10 cellular contexts compared by ENCODE assay signal in genomic region chr16:89257757-89258465, GRCh38. TPM values are rescaled to one million over a fixed set of nuclear protein-coding genes. Genes with fewer than 3 reads are reported as not detected.
A peak's percentile ranks its signal among the peaks of the same experiment; 100 is the strongest.
DNase-seq lines count a peak whose midpoint lies in the region; ATAC-seq and TF ChIP-seq lines count a peak whose summit lies in the region.
"Had no signal": no experiment of that assay in that cellular context is flagged by ENCODE, and none has a peak within 500 bp of the region (broad histone marks: within the 10 kb centered on the region; RNA-seq: fewer than 3 reads in every experiment).

No MANE protein-coding gene starts in this region.

- H3K27ac ChIP-seq in BLaER1 (no peak overlapping the region; the same call in 1 of the 2 replicates), HCT116 (ENCODE audit: low read depth, low read length) (no peak overlapping the region)

- TF ChIP-seq RAD21 in HCT116 (IDR thresholded peaks at IDR 0.05; ENCODE audit: low read depth), result no peak

- H3K4me3 Mint-ChIP-seq in natural killer cell, result peak overlapping the region; percentile 65

- H3K4me1 ChIP-seq in BLaER1, result peaks cover 65% of the 10 kb centered on the region
- H3K4me1 ChIP-seq in HCT116 (ENCODE audit: control insufficient read depth in 1 of 2, insufficient read depth in 2 of 2, low read length in 2 of 2), result peaks cover 10 to 19% of the 10 kb centered on the region in 2 experiments

- ATAC-seq in HCT116 (no peak), natural killer cell (no peak), GM21515 (IDR thresholded peaks at IDR 0.05; ENCODE audit: unreplicated experiment) (no peak), GM18519 (IDR thresholded peaks at IDR 0.05; ENCODE audit: low FRiP score, unreplicated experiment) (no peak), HG02938 (IDR thresholded peaks at IDR 0.05; ENCODE audit: unreplicated experiment) (no peak)

- TF ChIP-seq CTCF in HCT116 (IDR thresholded peaks at IDR 0.05 in 2 of 3, conservative IDR thresholded peaks at IDR 0.05 in 1 of 3; ENCODE audit: borderline replicate concordance in 1 of 3, insufficient read depth in 1 of 3, low read depth in 2 of 3, low read length in 2 of 3) (no peak; a peak in 1 of 6 replicates), natural killer cell (IDR thresholded peaks at IDR 0.05) (no peak)

- H3K36me3 Mint-ChIP-seq in natural killer cell, result no peaks in the 10 kb centered on the region

- H3K9me3 ChIP-seq in BLaER1 (peaks cover 5% of the 10 kb centered on the region), HCT116 (ENCODE audit: control insufficient read depth in 1 of 2, insufficient read depth in 1 of 2, low read depth in 1 of 2, low read length in 2 of 2) (no peaks in the 10 kb centered on the region)

- no peak for TF ChIP-seq POLR2A in HCT116 (IDR thresholded peaks at IDR 0.05; ENCODE audit: borderline replicate concordance, extremely low read depth, insufficient read depth, insufficient read length)

- H2AFZ ChIP-seq in HCT116 (ENCODE audit: low read depth, low read length, poor library complexity, severe bottlenecking), result no peak overlapping the region

- H3K36me3 ChIP-seq in BLaER1 (0 out of 2 replicates have a peak, but pooled peaks cover 4% of the 10 kb centered on the region), HCT116 (ENCODE audit: control insufficient read depth in 1 of 2, insufficient read depth in 2 of 2, low read length in 2 of 2) (no peaks in the 10 kb centered on the region)

- H3K27ac Mint-ChIP-seq in natural killer cell, result peak overlapping the region in 1 of 2 donors; percentile 89

- peaks cover 8 to 21% of the 10 kb centered on the region in 2 donors for H3K27me3 Mint-ChIP-seq in natural killer cell (ENCODE audit: low read depth in 2 of 2)

- intact Hi-C loops in HCT116 (cut with micrococcal nuclease) (no loop called here), natural killer cell (cut with micrococcal nuclease) (no loop called here)

- RAD21 ChIA-PET in HCT116 (lab: Charles Lee; ENCODE audit: low non-redundant PET in 1 of 2, low total read pairs in 2 of 2, uncharacterized antibody in 2 of 2, unreplicated experiment in 2 of 2), result no interaction called here

- peaks cover 8 to 18% of the 10 kb centered on the region in 2 donors for H3K4me1 Mint-ChIP-seq in natural killer cell

- H4K20me1 ChIP-seq in BLaER1, result peaks cover 10% of the 10 kb centered on the region; the same call in 1 of the 2 replicates
- H4K20me1 ChIP-seq in HCT116 (ENCODE audit: insufficient read depth), result no peaks in the 10 kb centered on the region

- H3K4me3 ChIP-seq in BLaER1, result peak overlapping the region; percentile 62
- no peak overlapping the region for H3K4me3 ChIP-seq in HCT116 (replicated peaks in 1 of 2; ENCODE audit: low read depth in 1 of 2, low read length in 2 of 2)

- peaks cover 48% of the 10 kb centered on the region for H3K27me3 ChIP-seq in BLaER1
- no peaks in the 10 kb centered on the region for H3K27me3 ChIP-seq in HCT116 (ENCODE audit: insufficient read depth, low read length)

- DNase-seq in HCT116 (ENCODE audit: low read depth, low spot score), result no peak
- peak; percentile 40 for DNase-seq in cerebellum (ENCODE audit: low spot score)
- no peak for DNase-seq in natural killer cell
- DNase-seq in NCI-H526 treated with DMSO at 0.1 percent for 48 hours (lab: John Stamatoyannopoulos, UW), result no peak
- DNase-seq: amniotic stem cell had no signal

- H3K9me3 Mint-ChIP-seq in natural killer cell, result no peaks in the 10 kb centered on the region

- BruUV-seq in HCT116 (replicated peaks; lab: Mats Ljungman, UMichigan), result no TSS peak

- H3K4me2 ChIP-seq in BLaER1 (peak overlapping the region; percentile 90), HCT116 (ENCODE audit: low read length) (peak overlapping the region; percentile 73; the same call in 1 of the 2 replicates)

- H3K9ac ChIP-seq in BLaER1 (0 out of 2 replicates have a peak overlapping the region, but pooled peaks have one; percentile 57), HCT116 (ENCODE audit: low read length) (no peak overlapping the region)

- H3K79me2 ChIP-seq in HCT116 (ENCODE audit: insufficient read depth, low read length), result no peaks in the 10 kb centered on the region

- POLR2A ChIA-PET in HCT116 (lab: Charles Lee), result no interaction called here

- CTCF ChIA-PET in HCT116 (lab: Charles Lee), result no interaction called here

- no peaks in the 10 kb centered on the region for H3K9me2 ChIP-seq in HCT116 (ENCODE audit: insufficient read depth)

TF ChIP-seq in HCT116, 20 proteins besides CTCF, POLR2A, EP300 and RAD21:
- TF ChIP-seq ATF3 (IDR thresholded peaks at IDR 0.05) (no peak), POLR2AphosphoS5 (IDR thresholded peaks at IDR 0.05; ENCODE audit: low read depth, low read length) (no peak), CEBPB (IDR thresholded peaks at IDR 0.05; ENCODE audit: low read depth) (no peak), ZBTB33 (IDR thresholded peaks at IDR 0.05; ENCODE audit: extremely low read depth, insufficient replicate concordance, low read length) (no peak), EZH2phosphoT487 (IDR thresholded peaks at IDR 0.05; ENCODE audit: borderline replicate concordance) (no peak), MAX (IDR thresholded peaks at IDR 0.05) (no peak), SIN3A (IDR thresholded peaks at IDR 0.05; ENCODE audit: low read depth) (no peak), EZH2 (IDR thresholded peaks at IDR 0.05) (no peak), SP1 (IDR thresholded peaks at IDR 0.05; ENCODE audit: low read depth) (no peak), SRF (IDR thresholded peaks at IDR 0.05; ENCODE audit: low read depth) (no peak), JUND (IDR thresholded peaks at IDR 0.05) (no peak)

RNA-seq across cellular contexts. Expression of gene ZNF778, which starts 40.4 kb away (rescaled TPM):
- total RNA-seq in HCT116 (2021; ENCODE audit: unreplicated experiment) (19.5 TPM), cerebellum (18.1 TPM), natural killer cell (10 to 100 TPM in 2 of 3 donors, 1 to 10 TPM in 1; 7.0 to 14.1 (median 11.8) TPM)
- 8.8 and 9.6 TPM in 2 replicates for polyA plus RNA-seq in HCT116 (2012)

RNA-seq across cellular contexts. Expression of gene SLC22A31, which starts 57.6 kb away (rescaled TPM):
- total RNA-seq in HCT116 (2021; ENCODE audit: unreplicated experiment), result 53.7 TPM
- 33.6 and 34.3 TPM in 2 replicates for polyA plus RNA-seq in HCT116 (2012)
- total RNA-seq in cerebellum, result 0.91 TPM
- total RNA-seq in natural killer cell, result under 1 TPM in 1 of 3 donors, not detected in 2; 0.75 TPM
- total RNA-seq: mononuclear cell had no signal

Comparison
In these comparisons a context has a peak if more than half of its experiments do, and no peak if none do; other contexts are left out.
1. RNA of gene SLC22A31, which starts 57.6 kb away (total RNA-seq): 53.7 TPM in HCT116 (single experiment); 0.91 TPM in cerebellum (single experiment) and 0.75 TPM in natural killer cell; every median in the first group is over 10 times any median in the second.